8 cellular contexts compared by ENCODE assay signal in genomic region chr22:23767673-23768548, GRCh38. TPM values are rescaled to one million over a fixed set of nuclear protein-coding genes. Genes with fewer than 3 reads are reported as not detected.
DNase-seq lines count a peak whose midpoint lies in the region; ATAC-seq and TF ChIP-seq lines count a peak whose summit lies in the region.

TSS of gene CHCHD10 (minus strand) at chr22:23767972. CDS start at chr22:23767874, 98 bp downstream.

- H3K36me3 Mint-ChIP-seq in activated naive CD4-positive, alpha-beta T cell treated with anti-CD3 and anti-CD28 coated beads, Interleukin-2, amount 50 U/mL, for 24 hours, result no peaks in the 10 kb centered on the region
- H3K36me3 Mint-ChIP-seq in glutamatergic neuron (ENCODE audit: unreplicated experiment) (no peaks in the 10 kb centered on the region), osteocyte (ENCODE audit: unreplicated experiment) (no peaks in the 10 kb centered on the region)

- TF ChIP-seq EP300 in SK-N-SH (IDR thresholded peaks at IDR 0.05; ENCODE audit: borderline replicate concordance in 1 of 2, low read depth in 1 of 2, low read length in 1 of 2), result no peak

- peak; percentile 79 for TF ChIP-seq CTCF in SK-N-SH (IDR thresholded peaks at IDR 0.05)
- TF ChIP-seq CTCF in glutamatergic neuron (IDR thresholded peaks at IDR 0.05; ENCODE audit: partially characterized antibody, unreplicated experiment), result peak; percentile 91
- TF ChIP-seq CTCF in osteocyte (IDR thresholded peaks at IDR 0.05), result peak; percentile 90

- H3K27ac Mint-ChIP-seq in activated naive CD4-positive, alpha-beta T cell treated with anti-CD3 and anti-CD28 coated beads, Interleukin-2, amount 50 U/mL, for 24 hours, result peak within 1 kb of the TSS; percentile 79
- H3K27ac Mint-ChIP-seq in glutamatergic neuron (ENCODE audit: unreplicated experiment), result peak within 1 kb of the TSS; percentile 80
- peak within 1 kb of the TSS; percentile 60 for H3K27ac Mint-ChIP-seq in osteocyte (ENCODE audit: unreplicated experiment)

- peak within 1 kb of the TSS; percentile 70 for H3K9ac ChIP-seq in SK-N-SH

- no peaks in the 10 kb centered on the region for H4K20me1 ChIP-seq in SK-N-SH (ENCODE audit: insufficient read depth)

- no peaks in the 10 kb centered on the region for H3K9me2 ChIP-seq in SK-N-SH

- peaks cover 6% of the 10 kb centered on the region for H3F3A ChIP-seq in SK-N-SH (replicated peaks; ENCODE audit: insufficient read depth)

- peak; percentile 91 for DNase-seq in AG08396 (ENCODE audit: low spot score)
- peak; percentile 72 to 78 for DNase-seq in Kasumi-1 (lab: John Stamatoyannopoulos, UW)
- peak; percentile 96 for DNase-seq in SK-N-SH
- DNase-seq in glutamatergic neuron, result peak; percentile 95
- peak; percentile 93 for DNase-seq in osteocyte (ENCODE audit: extremely low spot score, unreplicated experiment)

- H3K79me2 ChIP-seq in SK-N-SH (ENCODE audit: insufficient read depth), result peaks cover 11% of the 10 kb centered on the region; the same call in 1 of the 2 replicates

- H3K4me1 ChIP-seq in SK-N-SH (ENCODE audit: control insufficient read depth in 1 of 2, insufficient read depth in 2 of 2, low read depth in 1 of 2, low read length in 1 of 2), result peaks cover 9 to 16% of the 10 kb centered on the region in 2 experiments; a peak in 3 of 4 replicates
- peaks cover 37% of the 10 kb centered on the region for H3K4me1 ChIP-seq in thymus (ENCODE audit: control insufficient read depth, insufficient read depth, low read length)

- CTCF ChIA-PET in SK-N-SH (lab: Yijun Ruan, JAX), result interaction anchor here (0.5 to 14.9 kb wide), 20 partner anchors 10 to 735 kb away, joined by 3 to 277 read pairs (median 4); partner anchors contain the start of genes IGLL1, SLC2A11 and ZNF70

- POLR2A ChIA-PET in SK-N-SH (lab: Yijun Ruan, JAX), result interaction anchor here (0.6 to 1.4 kb wide), 9 partner anchors 18 to 654 kb away, joined by 3 to 5 read pairs (median 3); partner anchors contain the start of gene SLC2A11

- H3K36me3 ChIP-seq in SK-N-SH (replicated peaks in 1 of 2; ENCODE audit: control insufficient read depth in 1 of 2, insufficient read depth in 2 of 2, low read length in 1 of 2) (no peaks in the 10 kb centered on the region), thymus (ENCODE audit: control insufficient read depth, insufficient read depth) (no peaks in the 10 kb centered on the region)

- no peaks in the 10 kb centered on the region for H3K27me3 Mint-ChIP-seq in activated naive CD4-positive, alpha-beta T cell treated with anti-CD3 and anti-CD28 coated beads, Interleukin-2, amount 50 U/mL, for 24 hours
- peaks cover 8% of the 10 kb centered on the region for H3K27me3 Mint-ChIP-seq in glutamatergic neuron (ENCODE audit: unreplicated experiment)
- H3K27me3 Mint-ChIP-seq in osteocyte (ENCODE audit: unreplicated experiment), result no peaks in the 10 kb centered on the region

- H3K9me3 ChIP-seq in SK-N-SH (no peaks in the 10 kb centered on the region), thymus (ENCODE audit: control insufficient read depth) (no peaks in the 10 kb centered on the region)

- H3K4me3 ChIP-seq in SK-N-SH (ENCODE audit: low read depth in 2 of 2, low read length in 1 of 2) (peak within 1 kb of the TSS; percentile 69), thymus (ENCODE audit: low read length) (peak within 1 kb of the TSS; percentile 63)

- H3K9me3 Mint-ChIP-seq in activated naive CD4-positive, alpha-beta T cell treated with anti-CD3 and anti-CD28 coated beads, Interleukin-2, amount 50 U/mL, for 24 hours, result no peaks in the 10 kb centered on the region
- H3K9me3 Mint-ChIP-seq in glutamatergic neuron (ENCODE audit: unreplicated experiment) (peaks cover 2% of the 10 kb centered on the region), osteocyte (ENCODE audit: unreplicated experiment) (no peaks in the 10 kb centered on the region)

- peak; percentile 70 for TF ChIP-seq RAD21 in SK-N-SH (IDR thresholded peaks at IDR 0.05; ENCODE audit: low read length)

- WGBS in SK-N-SH (ENCODE audit: low lambda C conversion rate), result 2% methylated on average over 13 of the region's 63 CpGs
- 1% methylated on average over 63 of the region's 63 CpGs for WGBS in thymus

- H3K27me3 ChIP-seq in SK-N-SH (ENCODE audit: insufficient read depth), result no peaks in the 10 kb centered on the region
- no peaks in the 10 kb centered on the region for H3K27me3 ChIP-seq in thymus (ENCODE audit: control insufficient read depth, insufficient read depth)

- peak; percentile 45 for ATAC-seq in GM18907 (IDR thresholded peaks at IDR 0.05; ENCODE audit: unreplicated experiment)

- peak within 1 kb of the TSS; percentile 48 to 89; a peak in 3 of 4 replicates for H3K27ac ChIP-seq in SK-N-SH (ENCODE audit: low read depth in 2 of 2, low read length in 1 of 2)
- peak within 1 kb of the TSS; percentile 71 for H3K27ac ChIP-seq in thymus (ENCODE audit: low read depth)

- H3K4me1 Mint-ChIP-seq in activated naive CD4-positive, alpha-beta T cell treated with anti-CD3 and anti-CD28 coated beads, Interleukin-2, amount 50 U/mL, for 24 hours, result peaks cover 45% of the 10 kb centered on the region
- peaks cover 5% of the 10 kb centered on the region for H3K4me1 Mint-ChIP-seq in glutamatergic neuron (ENCODE audit: low read depth, unreplicated experiment)
- peaks cover 27% of the 10 kb centered on the region for H3K4me1 Mint-ChIP-seq in osteocyte (ENCODE audit: unreplicated experiment)

- H2AFZ ChIP-seq in SK-N-SH (ENCODE audit: low read depth), result peak within 1 kb of the TSS; percentile 95

- H3K4me2 ChIP-seq in SK-N-SH, result peak within 1 kb of the TSS; percentile 99

- peak within 1 kb of the TSS; percentile 86 for H3K4me3 Mint-ChIP-seq in activated naive CD4-positive, alpha-beta T cell treated with anti-CD3 and anti-CD28 coated beads, Interleukin-2, amount 50 U/mL, for 24 hours
- H3K4me3 Mint-ChIP-seq in glutamatergic neuron (ENCODE audit: unreplicated experiment) (peak within 1 kb of the TSS; percentile 83), osteocyte (ENCODE audit: unreplicated experiment) (peak within 1 kb of the TSS; percentile 80)

TF ChIP-seq in SK-N-SH, 30 proteins besides CTCF, POLR2A, EP300 and RAD21 (continues in another document):
- TF ChIP-seq EZH2phosphoT487 (IDR thresholded peaks at IDR 0.05; ENCODE audit: borderline replicate concordance, low read depth) (no peak), RFX5 (IDR thresholded peaks at IDR 0.05; ENCODE audit: low read length) (no peak), ELF1 (IDR thresholded peaks at IDR 0.05) (no peak), FOSL2 (IDR thresholded peaks at IDR 0.05; ENCODE audit: borderline replicate concordance, low read depth) (no peak), TCF12 (IDR thresholded peaks at IDR 0.05) (no peak), FOXJ3 (CRISPR knock-in tag; IDR thresholded peaks at IDR 0.05) (no peak), USF2 (IDR thresholded peaks at IDR 0.05; ENCODE audit: borderline replicate concordance, low read depth, low read length) (no peak), IRF3 (IDR thresholded peaks at IDR 0.05; ENCODE audit: low read depth, low read length) (no peak), GATA2 (CRISPR knock-in tag; IDR thresholded peaks at IDR 0.05) (no peak), SMC3 (IDR thresholded peaks at IDR 0.05; ENCODE audit: low read depth, low read length) (peak; percentile 78), MXI1 (IDR thresholded peaks at IDR 0.05; ENCODE audit: low read depth, low read length) (peak; percentile 79), NRF1 (IDR thresholded peaks at IDR 0.05; ENCODE audit: low read depth, low read length) (0 out of 2 replicates have a peak, but pooled peaks have one; percentile 5), NFIC (IDR thresholded peaks at IDR 0.05; ENCODE audit: borderline replicate concordance) (peak; percentile 29; the same call in 1 of the 2 replicates), TAF1 (IDR thresholded peaks at IDR 0.05; ENCODE audit: borderline replicate concordance, low read depth, low read length) (peak; percentile 39; the same call in 1 of the 2 replicates), FOXM1 (IDR thresholded peaks at IDR 0.05; ENCODE audit: low read depth) (no peak), SIN3A (IDR thresholded peaks at IDR 0.05; ENCODE audit: borderline replicate concordance, low read depth, low read length) (peak; percentile 54; the same call in 1 of the 2 replicates)
- TF ChIP-seq, protein P1, sequence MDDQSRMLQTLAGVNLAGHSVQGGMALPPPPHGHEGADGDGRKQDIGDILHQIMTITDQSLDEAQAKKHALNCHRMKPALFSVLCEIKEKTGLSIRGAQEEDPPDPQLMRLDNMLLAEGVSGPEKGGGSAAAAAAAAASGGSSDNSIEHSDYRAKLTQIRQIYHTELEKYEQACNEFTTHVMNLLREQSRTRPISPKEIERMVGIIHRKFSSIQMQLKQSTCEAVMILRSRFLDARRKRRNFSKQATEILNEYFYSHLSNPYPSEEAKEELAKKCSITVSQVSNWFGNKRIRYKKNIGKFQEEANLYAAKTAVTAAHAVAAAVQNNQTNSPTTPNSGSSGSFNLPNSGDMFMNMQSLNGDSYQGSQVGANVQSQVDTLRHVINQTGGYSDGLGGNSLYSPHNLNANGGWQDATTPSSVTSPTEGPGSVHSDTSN (IDR thresholded peaks at IDR 0.05), result no peak
- TF ChIP-seq, protein P2, sequence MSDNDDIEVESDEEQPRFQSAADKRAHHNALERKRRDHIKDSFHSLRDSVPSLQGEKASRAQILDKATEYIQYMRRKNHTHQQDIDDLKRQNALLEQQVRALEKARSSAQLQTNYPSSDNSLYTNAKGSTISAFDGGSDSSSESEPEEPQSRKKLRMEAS (IDR thresholded peaks at IDR 0.05; ENCODE audit: low read depth), result peak; percentile 81

RNA-seq across cellular contexts. Expression of gene CHCHD10, which starts in this region (rescaled TPM):
- polyA plus RNA-seq in SK-N-SH (2012; rRNA removed), result 27.7 and 70.1 TPM in 2 replicates
- polyA plus RNA-seq in SK-N-SH (2012; cell fraction: cytosol; rRNA removed), result 50.5 and 57.1 TPM in 2 replicates
- polyA plus RNA-seq in SK-N-SH (2012; cell fraction: nucleus; rRNA removed), result 31.9 and 32.3 TPM in 2 replicates
- 35.9 TPM for total RNA-seq in glutamatergic neuron (ENCODE audit: unreplicated experiment)
- total RNA-seq in osteocyte, result 30.6 and 34.0 TPM in 2 replicates
- polyA plus RNA-seq in thymus, result 64.0 TPM

Comparison
In these comparisons a context has a peak if more than half of its experiments do, and no peak if none do; other contexts are left out.
1. Peak in every context shown above with its lines: DNase-seq, ATAC-seq, H3K4me3 ChIP-seq and H3K27ac ChIP-seq.